Comparison of ENCODE assay signal across 10 cellular contexts in the genomic region with DNA sequence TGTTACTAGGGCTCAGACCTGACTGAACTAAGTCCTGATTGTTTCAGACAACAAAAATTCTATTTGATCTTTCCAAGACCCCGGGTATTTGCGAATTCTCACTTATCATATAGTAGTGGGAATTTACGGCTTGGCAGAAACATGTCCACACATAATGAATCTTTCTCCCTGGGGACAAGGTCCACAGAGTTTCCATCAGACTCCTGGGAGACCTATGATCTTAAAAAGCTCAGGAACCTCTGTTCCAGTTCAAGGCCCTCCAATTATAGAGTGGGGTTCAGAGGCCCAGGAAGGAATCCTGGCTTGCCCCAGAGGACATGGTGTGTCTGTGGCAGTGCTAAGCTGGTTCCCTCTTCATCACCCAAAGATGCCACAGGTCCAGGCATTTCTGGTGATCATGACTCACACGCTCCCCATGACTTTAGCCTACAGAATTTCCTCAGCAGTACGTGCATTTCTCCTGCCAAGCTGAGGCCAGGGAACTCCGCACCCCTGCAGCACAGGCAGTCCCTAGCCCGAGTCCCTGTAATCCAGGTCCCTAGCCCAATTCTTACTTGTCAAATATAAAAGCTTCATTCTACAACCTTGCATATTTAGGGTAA. TPM values are rescaled to one million over a fixed set of nuclear protein-coding genes. Genes with fewer than 3 reads are reported as not detected.
DNase-seq lines count a peak whose midpoint lies in the region; ATAC-seq, FAIRE-seq and TF ChIP-seq lines count a peak whose summit lies in the region.
"Had no signal": no experiment of that assay in that cellular context is flagged by ENCODE, and none has a peak within 500 bp of the region (broad histone marks: within the 10 kb centered on the region; RNA-seq: fewer than 3 reads in every experiment).

No MANE protein-coding gene starts in this region.

- peaks cover 78% of the 10 kb centered on the region for H3K4me1 Mint-ChIP-seq in T-helper 2 cell treated with Interferon-gamma antibody and Interleukin-4, amounts not matched to agents 5 μg/mL and 100 μg/mL, for 36 hours (ENCODE audit: low read depth)
- H3K4me1 Mint-ChIP-seq in activated CD8-positive, alpha-beta T cell treated with anti-CD3 and anti-CD28 coated beads for 36 hours (ENCODE audit: low read depth), result peaks cover 83% of the 10 kb centered on the region
- peaks cover 93% of the 10 kb centered on the region in 2 donors for H3K4me1 Mint-ChIP-seq in immature natural killer cell
- peaks cover 18% of the 10 kb centered on the region for H3K4me1 Mint-ChIP-seq in Caco-2 (ENCODE audit: low read depth, unreplicated experiment)

- no peak for DNase-seq in T-helper 2 cell treated with Interferon-gamma antibody and Interleukin-4, amounts not matched to agents 5 μg/mL and 100 μg/mL, for 36 hours (ENCODE audit: low spot score)
- DNase-seq in T-helper 2 cell, result no peak
- DNase-seq in activated CD8-positive, alpha-beta T cell treated with anti-CD3 and anti-CD28 coated beads for 36 hours, result peak; percentile 49
- DNase-seq in immature natural killer cell, result no peak
- no peak for DNase-seq in stomach
- no peak for DNase-seq in frontal cortex (ENCODE audit: low spot score in 2 of 2)
- DNase-seq in NOMO-1 treated with dmso at 0.1 percent for 144 hours (lab: John Stamatoyannopoulos, UW; ENCODE audit: unreplicated experiment), result no peak
- no peak for DNase-seq in Caco-2

- no peak for TF ChIP-seq CTCF in activated CD8-positive, alpha-beta T cell treated with anti-CD3 and anti-CD28 coated beads for 36 hours (IDR thresholded peaks at IDR 0.05)
- TF ChIP-seq CTCF in stomach (IDR thresholded peaks at IDR 0.05) (no peak), Caco-2 (IDR thresholded peaks at IDR 0.05; ENCODE audit: insufficient read depth in 1 of 2, low read depth in 1 of 2, low read length in 1 of 2, severe bottlenecking in 1 of 2, unreplicated experiment in 1 of 2) (no peak)

- WGBS in stomach, 5 donors, result 47 to 52% (median 49%) methylated on average over 7 of the region's 7 CpGs

- BruUV-seq in Caco-2 (replicated peaks; lab: Mats Ljungman, UMichigan), result no TSS peak

- CTCF ChIA-PET in activated CD8-positive, alpha-beta T cell treated with anti-CD3 and anti-CD28 coated beads for 36 hours (lab: Charles Lee), result interaction anchor here (0.9 to 5.9 kb wide), 15 partner anchors 8 to 135 kb away, joined by 3 to 65 read pairs (median 5); partner anchors contain the start of gene RAPGEF1
- CTCF ChIA-PET in Caco-2 (lab: Charles Lee), result interaction anchor here (0.6 to 1.5 kb wide), 4 partner anchors 15 to 354 kb away, joined by 4 to 10 read pairs (median 6); no protein-coding TSS in a partner anchor

- peak overlapping the region in 4 of 5 donors; percentile 1 to 77 (median 63) for H3K27ac ChIP-seq in stomach

- intact Hi-C loops in activated CD8-positive, alpha-beta T cell treated with anti-CD3 and anti-CD28 coated beads for 36 hours (cut with micrococcal nuclease), result loop anchor here (5.0 kb wide), 2 partner anchors 35 to 135 kb away; no protein-coding TSS in a partner anchor
- intact Hi-C loops in stomach (cut with DNase I; ENCODE audit: low total_unique reads), result no loop called here
- intact Hi-C loops in Caco-2 (cut with micrococcal nuclease; ENCODE audit: unreplicated experiment), result no loop called here

- no peaks in the 10 kb centered on the region for H3K27me3 ChIP-seq in stomach
- H3K27me3 ChIP-seq in Caco-2 (replicated peaks; ENCODE audit: control insufficient read depth, insufficient read depth, low read length), result no peaks in the 10 kb centered on the region

- ATAC-seq in activated CD8-positive, alpha-beta T cell treated with anti-CD3 and anti-CD28 coated beads for 36 hours, result no peak

- H3K36me3 ChIP-seq in stomach (peaks cover 0 to 5% (median 0%) of the 10 kb centered on the region in 4 donors), Caco-2 (ENCODE audit: control insufficient read depth, insufficient read depth, low read length) (no peaks in the 10 kb centered on the region; the same call in 1 of the 2 replicates)

- H3K27ac Mint-ChIP-seq in T-helper 2 cell treated with Interferon-gamma antibody and Interleukin-4, amounts not matched to agents 5 μg/mL and 100 μg/mL, for 36 hours, result peak overlapping the region; percentile 94
- peak overlapping the region; percentile 92 for H3K27ac Mint-ChIP-seq in activated CD8-positive, alpha-beta T cell treated with anti-CD3 and anti-CD28 coated beads for 36 hours
- peak overlapping the region; percentile 92 to 99 (median 97) for H3K27ac Mint-ChIP-seq in immature natural killer cell
- H3K27ac Mint-ChIP-seq in Caco-2 (ENCODE audit: unreplicated experiment), result no peak overlapping the region

- H3K36me3 Mint-ChIP-seq in T-helper 2 cell treated with Interferon-gamma antibody and Interleukin-4, amounts not matched to agents 5 μg/mL and 100 μg/mL, for 36 hours (ENCODE audit: low read depth), result peaks cover 38% of the 10 kb centered on the region
- peaks cover 33% of the 10 kb centered on the region for H3K36me3 Mint-ChIP-seq in activated CD8-positive, alpha-beta T cell treated with anti-CD3 and anti-CD28 coated beads for 36 hours (ENCODE audit: low read depth)
- H3K36me3 Mint-ChIP-seq in immature natural killer cell, result peaks cover 0 to 4% (median 0%) of the 10 kb centered on the region in 3 donors
- peaks cover 16% of the 10 kb centered on the region for H3K36me3 Mint-ChIP-seq in Caco-2 (ENCODE audit: insufficient read depth, unreplicated experiment)

- H3K4me3 Mint-ChIP-seq in T-helper 2 cell treated with Interferon-gamma antibody and Interleukin-4, amounts not matched to agents 5 μg/mL and 100 μg/mL, for 36 hours, result peak overlapping the region; percentile 79
- peak overlapping the region; percentile 59 for H3K4me3 Mint-ChIP-seq in activated CD8-positive, alpha-beta T cell treated with anti-CD3 and anti-CD28 coated beads for 36 hours
- H3K4me3 Mint-ChIP-seq in immature natural killer cell, result peak overlapping the region; percentile 76 to 92 (median 84)
- no peak overlapping the region for H3K4me3 Mint-ChIP-seq in Caco-2 (ENCODE audit: unreplicated experiment)

- no peak for TF ChIP-seq POLR2A in stomach (IDR thresholded peaks at IDR 0.05)

- no peaks in the 10 kb centered on the region for H3K27me3 Mint-ChIP-seq in T-helper 2 cell treated with Interferon-gamma antibody and Interleukin-4, amounts not matched to agents 5 μg/mL and 100 μg/mL, for 36 hours (ENCODE audit: low read depth)
- H3K27me3 Mint-ChIP-seq in activated CD8-positive, alpha-beta T cell treated with anti-CD3 and anti-CD28 coated beads for 36 hours, result no peaks in the 10 kb centered on the region
- H3K27me3 Mint-ChIP-seq in immature natural killer cell (ENCODE audit: low read depth in 3 of 3) (peaks cover 0 to 10% (median 5%) of the 10 kb centered on the region in 3 donors), Caco-2 (ENCODE audit: insufficient read depth, unreplicated experiment) (no peaks in the 10 kb centered on the region)

- no peak for TF ChIP-seq EP300 in stomach (IDR thresholded peaks at IDR 0.05)

- H3K9me3 ChIP-seq in stomach, result no peaks in the 10 kb centered on the region
- H3K9me3 ChIP-seq in Caco-2, result no peaks in the 10 kb centered on the region

- H3K4me3 ChIP-seq in stomach (no peak overlapping the region), Caco-2 (ENCODE audit: low read depth, low read length) (no peak overlapping the region)

- no peaks in the 10 kb centered on the region for H3K9me3 Mint-ChIP-seq in T-helper 2 cell treated with Interferon-gamma antibody and Interleukin-4, amounts not matched to agents 5 μg/mL and 100 μg/mL, for 36 hours
- no peaks in the 10 kb centered on the region for H3K9me3 Mint-ChIP-seq in activated CD8-positive, alpha-beta T cell treated with anti-CD3 and anti-CD28 coated beads for 36 hours
- H3K9me3 Mint-ChIP-seq in immature natural killer cell (no peaks in the 10 kb centered on the region), Caco-2 (ENCODE audit: unreplicated experiment) (no peaks in the 10 kb centered on the region)

- peaks cover 42 to 90% (median 65%) of the 10 kb centered on the region in 4 donors for H3K4me1 ChIP-seq in stomach
- H3K4me1 ChIP-seq in Caco-2, result peaks cover 24% of the 10 kb centered on the region

- POLR2A ChIA-PET in activated CD8-positive, alpha-beta T cell treated with anti-CD3 and anti-CD28 coated beads for 36 hours (lab: Charles Lee), result interaction anchor here (0.9 to 10.5 kb wide), 13 partner anchors 11 to 142 kb away, joined by 3 to 119 read pairs (median 4); no protein-coding TSS in a partner anchor
- POLR2A ChIA-PET in Caco-2 (lab: Charles Lee), result no interaction called here

- FAIRE-seq in frontal cortex (lab: Jason Lieb, UNC), result no peak
- FAIRE-seq: A204.1, TTC549 had no signal

RNA-seq across cellular contexts. Expression of gene RAPGEF1, which starts 12.6 kb away (rescaled TPM):
- total RNA-seq in activated CD8-positive, alpha-beta T cell treated with anti-CD3 and anti-CD28 coated beads for 36 hours, result 10 to 100 TPM; 84.5 to 85.2 TPM
- 10 to 100 TPM in 1 of 3 donors, 1 to 10 TPM in 2; 1.2 to 15.8 (median 7.4) TPM for polyA plus RNA-seq in immature natural killer cell
- 10 to 100 TPM; 33.2 to 84.6 (median 57.1) TPM for total RNA-seq in stomach
- polyA plus RNA-seq in stomach, result 10 to 100 TPM in 2 of 3 donors, 1 to 10 TPM in 1; 8.4 to 19.1 (median 12.5) TPM
- 28.1 TPM for total RNA-seq in frontal cortex
- 71.5 and 75.4 TPM in 2 replicates for total RNA-seq in Caco-2 (2022)
